Comparison of ENCODE assay signal across 13 cellular contexts in the genomic region with DNA sequence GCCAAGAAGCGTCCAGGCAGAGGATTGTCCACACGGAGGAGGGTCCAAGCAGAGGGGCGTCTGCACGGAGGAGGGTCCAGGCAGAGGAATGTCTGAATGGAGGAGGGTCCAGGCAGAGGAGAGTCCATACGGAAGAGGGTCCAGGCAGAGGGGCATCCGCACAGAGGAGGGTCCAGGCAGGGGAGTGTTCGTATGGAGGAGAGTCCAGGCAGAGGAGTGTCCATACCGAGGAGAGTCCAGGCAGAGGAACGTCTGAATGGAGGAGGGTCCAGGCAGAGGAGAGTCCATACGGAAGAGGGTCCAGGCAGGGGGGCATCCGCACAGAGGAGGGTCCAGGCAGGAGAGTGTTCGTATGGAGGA. TPM values are rescaled to one million over a fixed set of nuclear protein-coding genes. Genes with fewer than 3 reads are reported as not detected.
"Had no signal": no experiment of that assay in that cellular context is flagged by ENCODE, and none has a peak within 500 bp of the region (broad histone marks: within the 10 kb centered on the region; RNA-seq: fewer than 3 reads in every experiment).

No MANE protein-coding gene starts in this region.

RNA-seq across cellular contexts. Expression of a gene that starts 25.9 kb away (rescaled TPM):
- total RNA-seq: activated CD4-positive, alpha-beta memory T cell treated with anti-CD3 and anti-CD28 coated beads, Interleukin-2, amount 10 ng/mL, durations not matched to agents 7 days and 5 days; activated CD4-positive, alpha-beta T cell treated with anti-CD3 and anti-CD28 coated beads, Interleukin-2, amount 10 ng/mL, durations not matched to agents 7 days and 5 days; activated naive CD4-positive, alpha-beta T cell treated with anti-CD3 and anti-CD28 coated beads, Interleukin-2, amount 50 U/mL, for 72 hours; activated T-cell treated with anti-CD3 and anti-CD28 coated beads, Interleukin-2, amount 50 U/mL, for 72 hours; astrocyte; dermis blood vessel endothelial cell; endothelial cell of umbilical vein; esophagus squamous epithelium; fibroblast of lung; fibroblast of villous mesenchyme; glomerular endothelial cell; T-helper 1 cell treated with Interleukin-12 subunit alpha and Interleukin-12 subunit beta and Interleukin-4 antibody, amounts not matched to agents 30 ng/mL and 1 ng/mL, for 36 hours had no signal

RNA-seq across cellular contexts. Expression of a gene that starts 42.9 kb away (rescaled TPM):
- total RNA-seq: activated CD4-positive, alpha-beta memory T cell treated with anti-CD3 and anti-CD28 coated beads, Interleukin-2, amount 10 ng/mL, durations not matched to agents 7 days and 5 days; activated CD4-positive, alpha-beta T cell treated with anti-CD3 and anti-CD28 coated beads, Interleukin-2, amount 10 ng/mL, durations not matched to agents 7 days and 5 days; activated naive CD4-positive, alpha-beta T cell treated with anti-CD3 and anti-CD28 coated beads, Interleukin-2, amount 50 U/mL, for 72 hours; activated naive CD8-positive, alpha-beta T cell treated with anti-CD3 and anti-CD28 coated beads, Interleukin-2, amount 10 ng/mL, durations not matched to agents 7 days and 5 days; activated T-cell treated with anti-CD3 and anti-CD28 coated beads, Interleukin-2, amount 50 U/mL, for 72 hours; dermis blood vessel endothelial cell; endothelial cell of umbilical vein; glomerular endothelial cell; T-helper 1 cell treated with Interleukin-12 subunit alpha and Interleukin-12 subunit beta and Interleukin-4 antibody, amounts not matched to agents 30 ng/mL and 1 ng/mL, for 36 hours had no signal
